8 cellular contexts compared by ENCODE assay signal in the genomic region with DNA sequence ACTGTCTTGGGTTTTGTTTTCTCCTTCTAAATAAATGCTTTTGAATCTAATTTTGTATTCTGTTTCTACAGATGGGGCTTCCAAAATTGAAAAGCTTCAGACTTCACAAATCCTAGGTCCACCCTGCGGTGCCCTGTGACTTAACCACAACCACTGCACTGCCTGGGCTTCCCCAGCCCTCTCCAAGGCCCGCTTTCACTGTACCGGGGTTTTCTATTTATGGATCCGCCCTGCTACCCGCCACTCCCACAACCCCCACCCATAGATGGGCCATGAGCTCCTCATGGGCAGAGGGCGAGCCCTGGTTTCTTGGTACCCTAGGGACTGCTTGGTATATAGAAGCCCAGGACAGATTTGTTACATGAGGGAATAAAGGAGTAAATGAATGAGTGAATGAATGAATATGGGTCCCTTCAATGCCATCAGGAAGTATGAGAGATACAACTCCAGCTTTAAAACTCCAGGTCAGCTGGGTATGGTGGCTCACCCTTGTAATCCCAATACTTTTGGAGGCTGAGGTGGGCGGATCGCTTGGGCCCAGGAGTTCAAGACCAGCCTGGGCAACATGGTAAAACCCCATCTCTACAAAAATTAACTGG. TPM values are rescaled to one million over a fixed set of nuclear protein-coding genes. Genes with fewer than 3 reads are reported as not detected.
DNase-seq lines count a peak whose midpoint lies in the region; ATAC-seq and TF ChIP-seq lines count a peak whose summit lies in the region.

No MANE protein-coding gene starts in this region.

- peak overlapping the region; percentile 81 for H3K4me2 ChIP-seq in OCI-LY3 (ENCODE audit: low read length)

- DNase-seq in right atrium auricular region (ENCODE audit: low spot score): no peak
- DNase-seq in right cardiac atrium: no peak
- DNase-seq in germinal center (ENCODE audit: low spot score): peak; percentile 57
- DNase-seq in vagina (ENCODE audit: extremely low spot score in 2 of 2): peak; percentile 34 to 55
- DNase-seq in KG1 (lab: John Stamatoyannopoulos, UW): no peak
- no peak for DNase-seq in GM19240 (ENCODE audit: insufficient read length, low spot score)

- peak overlapping the region; percentile 77 for H3K9ac ChIP-seq in OCI-LY3 (ENCODE audit: low read length)

- no peak for TF ChIP-seq POLR2A in vagina (IDR thresholded peaks at IDR 0.05)

- H3K4me3 ChIP-seq in right atrium auricular region (no peak overlapping the region), right cardiac atrium (ENCODE audit: low read length) (no peak overlapping the region), OCI-LY3 (ENCODE audit: low read length) (peak overlapping the region; percentile 51), vagina (no peak overlapping the region)

- no peaks in the 10 kb centered on the region for H4K20me1 ChIP-seq in OCI-LY3 (ENCODE audit: insufficient read depth, low read length)

- H3K79me2 ChIP-seq in OCI-LY3 (ENCODE audit: low read length): no peaks in the 10 kb centered on the region

- H3K4me1 ChIP-seq in right atrium auricular region (peaks cover 0 to 30% of the 10 kb centered on the region in 2 donors), right cardiac atrium (ENCODE audit: control insufficient read depth, insufficient read depth, low read length) (peaks cover 18% of the 10 kb centered on the region), OCI-LY3 (ENCODE audit: low read length) (peaks cover 76% of the 10 kb centered on the region), vagina (peaks cover 17% of the 10 kb centered on the region)

- intact Hi-C loops in right cardiac atrium (cut with DNase I): no loop called here
- intact Hi-C loops in vagina (cut with DNase I): no loop called here

- H3K27ac ChIP-seq in right atrium auricular region (peak overlapping the region; percentile 10 to 29), right cardiac atrium (ENCODE audit: low read length) (no peak overlapping the region), OCI-LY3 (ENCODE audit: low read length) (peak overlapping the region; percentile 93), vagina (no peak overlapping the region)

- WGBS in right cardiac atrium: 71% methylated on average over 8 of the region's 8 CpGs

- H3K27me3 ChIP-seq in right atrium auricular region: no peaks in the 10 kb centered on the region
- no peaks in the 10 kb centered on the region for H3K27me3 ChIP-seq in right cardiac atrium (ENCODE audit: control insufficient read depth, insufficient read depth)
- H3K27me3 ChIP-seq in OCI-LY3 (ENCODE audit: low read depth, low read length): no peaks in the 10 kb centered on the region
- H3K27me3 ChIP-seq in vagina: no peaks in the 10 kb centered on the region

- no peak overlapping the region for H2AFZ ChIP-seq in OCI-LY3 (ENCODE audit: low read depth, low read length)

- no peak for ATAC-seq in right cardiac atrium
- no peak for ATAC-seq in GM18861 (IDR thresholded peaks at IDR 0.05; ENCODE audit: unreplicated experiment)

- H3K36me3 ChIP-seq in right atrium auricular region (no peaks in the 10 kb centered on the region), OCI-LY3 (replicated peaks; ENCODE audit: low read depth, low read length) (no peaks in the 10 kb centered on the region), vagina (no peaks in the 10 kb centered on the region)

- no peaks in the 10 kb centered on the region for H3K9me3 ChIP-seq in right atrium auricular region
- H3K9me3 ChIP-seq in right cardiac atrium (ENCODE audit: control insufficient read depth, low read length): no peaks in the 10 kb centered on the region
- H3K9me3 ChIP-seq in OCI-LY3 (ENCODE audit: insufficient read depth, low read length): no peaks in the 10 kb centered on the region
- no peaks in the 10 kb centered on the region for H3K9me3 ChIP-seq in vagina

- TF ChIP-seq CTCF in right atrium auricular region (IDR thresholded peaks at IDR 0.05) (no peak), OCI-LY3 (IDR thresholded peaks at IDR 0.05; ENCODE audit: low read depth, low read length) (no peak), vagina (IDR thresholded peaks at IDR 0.05) (no peak)

RNA-seq across cellular contexts. Expression of a gene that starts 39.8 kb away (rescaled TPM):
- 1 to 10 TPM; 9.2 to 9.7 TPM for total RNA-seq in right atrium auricular region
- 10 to 100 TPM; 12.0 to 19.2 (median 15.6) TPM for total RNA-seq in right cardiac atrium
- polyA plus RNA-seq in right cardiac atrium: 4.7 TPM
- total RNA-seq in vagina: 44.4 TPM

Comparison
In these comparisons a context has a peak if more than half of its experiments do, and no peak if none do; other contexts are left out.
1. H3K27ac ChIP-seq: peak in right atrium auricular region (2 of 2) and OCI-LY3 (single experiment); none in right cardiac atrium (single experiment) and vagina (single experiment).
2. DNase-seq: peak in germinal center (single experiment) and vagina (2 of 2); none in right atrium auricular region (single experiment), right cardiac atrium (0 of 3), KG1 (single experiment) and GM19240 (single experiment).